ENCODE assay signal across 8 cellular contexts in genomic region chr3:149003653-149004305, GRCh38. TPM values are rescaled to one million over a fixed set of nuclear protein-coding genes. Genes with fewer than 3 reads are reported as not detected.
DNase-seq lines count a peak whose midpoint lies in the region; ATAC-seq, FAIRE-seq and TF ChIP-seq lines count a peak whose summit lies in the region.

No MANE protein-coding gene starts in this region.

- H3K27ac ChIP-seq in naive thymus-derived CD4-positive, alpha-beta T cell (ENCODE audit: low read depth, low read length) = no peak overlapping the region
- H3K27ac ChIP-seq in transverse colon = no peak overlapping the region

- CTCF ChIA-PET in naive thymus-derived CD4-positive, alpha-beta T cell (lab: Charles Lee) = no interaction called here

- intact Hi-C loops in naive thymus-derived CD4-positive, alpha-beta T cell (cut with micrococcal nuclease) = no loop called here
- intact Hi-C loops in transverse colon (cut with DNase I; ENCODE audit: low total_unique reads) = no loop called here

- TF ChIP-seq POLR2A in transverse colon (IDR thresholded peaks at IDR 0.05) = no peak

- peak; percentile 24 for ATAC-seq in naive thymus-derived CD4-positive, alpha-beta T cell

- H3K27me3 Mint-ChIP-seq in HFFc6 (ENCODE audit: insufficient read depth) = peaks cover 4% of the 10 kb centered on the region
- no peaks in the 10 kb centered on the region for H3K27me3 Mint-ChIP-seq in naive thymus-derived CD4-positive, alpha-beta T cell

- H3K4me3 ChIP-seq in naive thymus-derived CD4-positive, alpha-beta T cell (ENCODE audit: low read length) = no peak overlapping the region
- no peak overlapping the region for H3K4me3 ChIP-seq in transverse colon

- H3K9me3 Mint-ChIP-seq in HFFc6 = no peaks in the 10 kb centered on the region
- no peaks in the 10 kb centered on the region for H3K9me3 Mint-ChIP-seq in naive thymus-derived CD4-positive, alpha-beta T cell

- H3K36me3 Mint-ChIP-seq in HFFc6 (ENCODE audit: low read depth) = peaks cover 41% of the 10 kb centered on the region
- H3K36me3 Mint-ChIP-seq in naive thymus-derived CD4-positive, alpha-beta T cell = peaks cover 15 to 43% (median 30%) of the 10 kb centered on the region in 5 donors

- H3K27ac Mint-ChIP-seq in HFFc6 = peak overlapping the region; percentile 94
- H3K27ac Mint-ChIP-seq in naive thymus-derived CD4-positive, alpha-beta T cell = peak overlapping the region in 1 of 9 donors; percentile 49

- H3K4me1 ChIP-seq in naive thymus-derived CD4-positive, alpha-beta T cell (ENCODE audit: control insufficient read depth in 2 of 2, insufficient read depth in 2 of 2, low read length in 2 of 2) = peaks cover 0 to 32% of the 10 kb centered on the region in 2 donors
- H3K4me1 ChIP-seq in transverse colon = peaks cover 0 to 10% (median 2%) of the 10 kb centered on the region in 4 donors

- no peak overlapping the region for H3K4me3 Mint-ChIP-seq in HFFc6
- no peak overlapping the region for H3K4me3 Mint-ChIP-seq in naive thymus-derived CD4-positive, alpha-beta T cell

- no peak for TF ChIP-seq EP300 in transverse colon (IDR thresholded peaks at IDR 0.05; ENCODE audit: low read depth)

- TF ChIP-seq CTCF in HFFc6 (IDR thresholded peaks at IDR 0.05) (no peak), transverse colon (IDR thresholded peaks at IDR 0.05) (no peak), D721Med (IDR thresholded peaks at IDR 0.05; ENCODE audit: insufficient read depth, missing control alignments) (no peak)

- in situ Hi-C loops in transverse colon (cut with MboI; ENCODE audit: low pct_ligation_motif_present in 1 of 4, low pct_unique_long_range_greater_than_20kb in 1 of 4, low sequenced_read_pairs in 3 of 4) = no loop called here

- DNase-seq in NCI-H82 (lab: John Stamatoyannopoulos, UW) (peak; percentile 64), NCI-H82 treated with DMSO at 0.1 percent for 48 hours (lab: John Stamatoyannopoulos, UW; ENCODE audit: unreplicated experiment) (no peak), HFFc6 (no peak), NCI-H2029 (lab: John Stamatoyannopoulos, UW) (peak; percentile 39), EL (no peak), transverse colon (no peak), D721Med (ENCODE audit: insufficient read length, low spot score) (no peak)
- no peak for DNase-seq in naive thymus-derived CD4-positive, alpha-beta T cell

- H3K27me3 ChIP-seq in naive thymus-derived CD4-positive, alpha-beta T cell (ENCODE audit: control insufficient read depth in 2 of 2, insufficient read depth in 2 of 2, low read length in 2 of 2) = no peaks in the 10 kb centered on the region
- H3K27me3 ChIP-seq in transverse colon = no peaks in the 10 kb centered on the region

- H3K9me3 ChIP-seq in naive thymus-derived CD4-positive, alpha-beta T cell (ENCODE audit: control insufficient read depth in 2 of 3, low read length in 3 of 3) = no peaks in the 10 kb centered on the region
- H3K9me3 ChIP-seq in transverse colon = no peaks in the 10 kb centered on the region

- FAIRE-seq in D721Med (lab: Jason Lieb, UNC) = no peak

- POLR2A ChIA-PET in naive thymus-derived CD4-positive, alpha-beta T cell (lab: Charles Lee) = no interaction called here

- 58 to 68% methylated on average over 5 to 6 of the region's 6 CpGs for WGBS in transverse colon (ENCODE audit: low coverage in 1 of 2), 2 donors

- peaks cover 0 to 13% (median 0%) of the 10 kb centered on the region in 3 experiments for H3K36me3 ChIP-seq in naive thymus-derived CD4-positive, alpha-beta T cell (ENCODE audit: control insufficient read depth in 2 of 3, insufficient read depth in 3 of 3, low read length in 3 of 3)
- peaks cover 0 to 6% (median 3%) of the 10 kb centered on the region in 4 donors for H3K36me3 ChIP-seq in transverse colon

- H3K4me1 Mint-ChIP-seq in HFFc6 (ENCODE audit: low read depth) = peaks cover 44% of the 10 kb centered on the region
- H3K4me1 Mint-ChIP-seq in naive thymus-derived CD4-positive, alpha-beta T cell = peaks cover 5 to 44% (median 10%) of the 10 kb centered on the region in 7 donors

RNA-seq across cellular contexts. Expression of gene GYG1, which starts 12.4 kb away (rescaled TPM):
- 10 to 100 TPM; 68.9 to 88.6 (median 78.5) TPM for total RNA-seq in HFFc6 (2021; fragmentation: NEBNext Ultra II Directional; extraction: Animal tissue kit (Norgen Biotek cat#: 25700))
- total RNA-seq in naive thymus-derived CD4-positive, alpha-beta T cell = 10 to 100 TPM; 15.5 to 39.3 (median 16.2) TPM
- 10 to 100 TPM; 28.9 to 34.7 TPM for polyA plus RNA-seq in naive thymus-derived CD4-positive, alpha-beta T cell
- 10 to 100 TPM; 19.8 to 89.8 (median 35.3) TPM for total RNA-seq in transverse colon

Comparison
In these comparisons a context has a peak if more than half of its experiments do, and no peak if none do; other contexts are left out.
1. DNase-seq: peak in NCI-H82 (single experiment) and NCI-H2029 (single experiment); none in NCI-H82 treated with DMSO at 0.1 percent for 48 hours (single experiment), HFFc6 (single experiment), naive thymus-derived CD4-positive, alpha-beta T cell (0 of 9), EL (single experiment), transverse colon (single experiment) and D721Med (single experiment).